27 cellular contexts compared by ENCODE assay signal in genomic region chr16:26273607-26274006, GRCh38.
"Had no signal": no experiment of that assay in that cellular context is flagged by ENCODE, and none has a peak within 500 bp of the region (broad histone marks: within the 10 kb centered on the region; RNA-seq: fewer than 3 reads in every experiment).

No MANE protein-coding gene starts in this region.

- H3K9me3 Mint-ChIP-seq: dendritic cell treated with granulocyte-macrophage colony-stimulating factor and Interleukin-4, amounts not matched to agents 40 ng/mL and 50 ng/mL, for 4 days; endodermal cell had no signal

- H3K27ac ChIP-seq: colonic mucosa, epithelial cell of prostate, esophagus squamous epithelium, gastrocnemius medialis, heart right ventricle, left lung, lower lobe of right lung had no signal

- FAIRE-seq: endometrium, islet of Langerhans, keratinocyte had no signal

- H3K4me3 Mint-ChIP-seq: dendritic cell treated with granulocyte-macrophage colony-stimulating factor and Interleukin-4, amounts not matched to agents 40 ng/mL and 50 ng/mL, for 4 days; effector memory CD8-positive, alpha-beta T cell; endodermal cell; mesothelial cell of epicardium; naive thymus-derived CD4-positive, alpha-beta T cell had no signal

- H3K27me3 ChIP-seq: colonic mucosa, esophagus squamous epithelium, gastrocnemius medialis, heart right ventricle, left lung had no signal

- ATAC-seq: effector memory CD8-positive, alpha-beta T cell; esophagus mucosa; gastrocnemius medialis; heart right ventricle; left cardiac atrium; left lung; left ventricle myocardium superior; lower lobe of right lung; naive thymus-derived CD4-positive, alpha-beta T cell had no signal

- H3K4me1 ChIP-seq: colonic mucosa, esophagus squamous epithelium, gastrocnemius medialis, heart right ventricle, left lung, lower lobe of right lung had no signal

- H3K4me3 ChIP-seq: colonic mucosa, esophagus squamous epithelium, gastrocnemius medialis, heart right ventricle, left lung, lower lobe of right lung had no signal

- H3K9me3 ChIP-seq: colonic mucosa, esophagus squamous epithelium, gastrocnemius medialis had no signal

- H3K27ac Mint-ChIP-seq: dendritic cell treated with granulocyte-macrophage colony-stimulating factor and Interleukin-4, amounts not matched to agents 40 ng/mL and 50 ng/mL, for 4 days; effector memory CD8-positive, alpha-beta T cell; endodermal cell; mesothelial cell of epicardium; naive thymus-derived CD4-positive, alpha-beta T cell had no signal

- DNase-seq: colonic mucosa; cortex of kidney; effector CD8-positive, alpha-beta T cell; effector memory CD8-positive, alpha-beta T cell; endodermal cell; erythroblast; esophagus squamous epithelium; foreskin fibroblast; foreskin melanocyte; gastrocnemius medialis; glutamatergic neuron; head of caudate nucleus; heart right ventricle; hippocampal formation; left cardiac atrium; left lung; left ventricle myocardium superior; lower lobe of right lung; mesenchymal stem cell; naive thymus-derived CD4-positive, alpha-beta T cell had no signal

- H3K36me3 Mint-ChIP-seq: mesothelial cell of epicardium; naive thymus-derived CD4-positive, alpha-beta T cell had no signal

- H3K36me3 ChIP-seq: colonic mucosa, esophagus squamous epithelium, gastrocnemius medialis, heart right ventricle, left lung, lower lobe of right lung had no signal

- H3K27me3 Mint-ChIP-seq: dendritic cell treated with granulocyte-macrophage colony-stimulating factor and Interleukin-4, amounts not matched to agents 40 ng/mL and 50 ng/mL, for 4 days had no signal
